Comparison of ENCODE assay signal across 8 cellular contexts in the genomic region with DNA sequence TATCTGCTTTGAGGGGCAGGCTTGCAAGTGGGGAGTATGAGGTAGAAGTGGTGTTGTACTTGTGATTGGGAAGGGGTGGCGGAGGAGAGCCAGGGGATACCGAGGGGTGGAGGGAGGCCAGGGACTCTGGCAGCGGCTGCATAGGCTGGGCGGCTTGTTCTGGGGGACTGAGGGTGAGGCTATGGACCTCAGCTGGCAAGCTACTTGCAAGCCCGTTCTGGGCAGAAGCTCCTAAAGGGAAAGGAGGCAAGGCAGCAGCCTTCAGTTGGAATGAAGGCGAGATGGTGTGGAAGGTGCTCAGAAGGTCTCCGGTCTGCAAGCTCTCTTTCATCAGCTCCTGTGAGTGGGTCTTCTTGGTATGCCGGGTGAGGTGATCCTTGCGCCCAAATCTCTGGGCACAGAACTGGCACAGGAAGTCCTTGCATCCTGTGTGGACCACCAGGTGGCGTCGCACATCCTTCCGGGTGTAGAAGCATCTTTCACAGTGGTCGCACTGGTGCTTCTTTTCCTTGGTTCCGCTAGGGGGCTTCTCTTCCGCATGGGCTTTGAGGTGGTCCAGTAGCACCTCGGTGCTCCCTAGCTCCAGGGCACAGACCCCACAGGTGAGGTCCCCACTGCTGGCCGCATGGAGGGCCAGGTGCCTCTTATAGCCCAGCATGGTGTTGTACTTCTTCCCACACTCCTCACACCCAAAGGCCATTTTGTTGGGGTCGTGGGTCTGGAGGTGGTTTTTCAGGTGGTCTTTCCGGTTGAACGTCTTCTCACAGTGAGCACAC.
DNase-seq lines count a peak whose midpoint lies in the region; ATAC-seq and TF ChIP-seq lines count a peak whose summit lies in the region.

No MANE protein-coding gene starts in this region.

- H3K27me3 ChIP-seq in dorsolateral prefrontal cortex, result no peaks in the 10 kb centered on the region

- ATAC-seq in GM21825 (IDR thresholded peaks at IDR 0.05; ENCODE audit: unreplicated experiment) (peak; percentile 64), GM21717 (IDR thresholded peaks at IDR 0.05; ENCODE audit: unreplicated experiment) (no peak)

- peak; percentile 75 for DNase-seq in D341Med (ENCODE audit: low spot score)
- DNase-seq in NCI-H1105 (lab: John Stamatoyannopoulos, UW), result peak; percentile 63
- DNase-seq in activated CD4-positive, alpha-beta T cell treated with anti-CD3 and anti-CD28 coated beads for 4 hours, result peak; percentile 40 to 44
- peak in 3 of 10 donors; percentile 18 to 49 (median 46) for DNase-seq in dorsolateral prefrontal cortex
- peak; percentile 57 for DNase-seq in myocyte (ENCODE audit: low read depth)
- DNase-seq in superior temporal gyrus (ENCODE audit: extremely low spot score), result peak; percentile 28

- peak in 49 of 56 donors; percentile 23 to 61 (median 41) for TF ChIP-seq CTCF in dorsolateral prefrontal cortex (IDR thresholded peaks at IDR 0.05 in 54 of 56, conservative IDR thresholded peaks at IDR 0.05 in 2 of 56; ENCODE audit: low read depth in 1 of 56, partially characterized antibody in 56 of 56)

- H3K4me3 ChIP-seq in dorsolateral prefrontal cortex, result no peak overlapping the region

- no peak overlapping the region for H3K27ac ChIP-seq in dorsolateral prefrontal cortex

- intact Hi-C loops in dorsolateral prefrontal cortex (cut with DNase I), result loop anchor here in 1 of 2 donors (5.0 kb wide), 1 partner anchor 70 kb away; no protein-coding TSS in a partner anchor
